13 cellular contexts compared by ENCODE assay signal in the genomic region with DNA sequence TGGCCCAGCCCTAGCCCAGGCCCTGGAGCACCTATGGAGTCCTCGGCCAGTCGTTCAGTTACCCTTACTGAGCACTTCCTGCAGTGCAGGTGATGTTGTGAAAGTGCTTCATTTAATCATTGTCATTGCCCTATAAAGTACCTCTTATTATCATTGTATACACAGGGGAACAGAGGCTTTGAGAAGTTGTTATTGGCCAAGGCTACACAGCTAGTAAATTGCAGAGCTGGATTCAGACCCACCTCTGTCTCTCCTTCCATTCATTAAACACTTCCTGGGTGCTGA. TPM values are rescaled to one million over a fixed set of nuclear protein-coding genes. Genes with fewer than 3 reads are reported as not detected.
DNase-seq lines count a peak whose midpoint lies in the region; ATAC-seq and TF ChIP-seq lines count a peak whose summit lies in the region.
"Had no signal": no experiment of that assay in that cellular context is flagged by ENCODE, and none has a peak within 500 bp of the region (broad histone marks: within the 10 kb centered on the region; RNA-seq: fewer than 3 reads in every experiment).

No MANE protein-coding gene starts in this region.

- no peaks in the 10 kb centered on the region for H3K9me3 Mint-ChIP-seq in activated CD4-positive, alpha-beta T cell treated with anti-CD3 and anti-CD28 coated beads, Interleukin-2, amount 10 ng/mL, durations not matched to agents 24 days and 14 days
- H3K9me3 Mint-ChIP-seq in WTC11 (no peaks in the 10 kb centered on the region), neural crest cell (no peaks in the 10 kb centered on the region)
- H3K9me3 Mint-ChIP-seq: activated T-helper 2 cell treated with anti-CD3 and anti-CD28 coated beads, Interferon-gamma antibody, Interleukin-2, Interleukin-4, amounts not matched to agents 10 μg/mL and 5 μg/mL and 100 μg/mL, durations not matched to agents 14 hours and 24 hours and 36 hours had no signal

- no peak overlapping the region for H2AFZ ChIP-seq in Karpas-422 (ENCODE audit: low read length)

- H3K36me3 Mint-ChIP-seq in activated CD4-positive, alpha-beta T cell treated with anti-CD3 and anti-CD28 coated beads, Interleukin-2, amount 10 ng/mL, durations not matched to agents 24 days and 14 days (ENCODE audit: low read depth) = peaks cover 52% of the 10 kb centered on the region
- peaks cover 55% of the 10 kb centered on the region for H3K36me3 Mint-ChIP-seq in WTC11
- H3K36me3 Mint-ChIP-seq in neural crest cell (ENCODE audit: low read depth) = peaks cover 22% of the 10 kb centered on the region

- H4K20me1 ChIP-seq in Karpas-422 (ENCODE audit: insufficient read depth, low read depth, low read length) = peaks cover 13% of the 10 kb centered on the region

- TF ChIP-seq CTCF in WTC11 (IDR thresholded peaks at IDR 0.05) = no peak
- no peak for TF ChIP-seq CTCF in neural crest cell (conservative IDR thresholded peaks at IDR 0.05)
- TF ChIP-seq CTCF in GM10248 (IDR thresholded peaks at IDR 0.05; ENCODE audit: control extremely low read depth, extremely low read depth, low read depth, missing control alignments) = no peak

- no peak for DNase-seq in activated CD4-positive, alpha-beta T cell treated with anti-CD3 and anti-CD28 coated beads, Interleukin-2, amount 10 ng/mL, durations not matched to agents 24 days and 14 days
- DNase-seq in activated CD4-positive, alpha-beta T cell treated with anti-CD3 and anti-CD28 coated beads, Interleukin-2, amount 50 U/mL, for 1 hour = no peak
- DNase-seq in Karpas-422 (peak; percentile 78), WTC11 (ENCODE audit: low spot score) (no peak), neural crest cell (ENCODE audit: low read depth, low spot score) (no peak), GM10248 (ENCODE audit: extremely low spot score) (no peak)
- DNase-seq: dermis blood vessel endothelial cell, lower lobe of right lung, NCI-H446 treated with DMSO at 0.1 percent for 48 hours, RPMI8226 had no signal

- peak overlapping the region; percentile 63 for H3K9ac ChIP-seq in Karpas-422 (ENCODE audit: low read length)

- peak overlapping the region; percentile 96 for H3K27ac ChIP-seq in Karpas-422 (ENCODE audit: low read length)
- H3K27ac ChIP-seq: lower lobe of right lung had no signal

- no peaks in the 10 kb centered on the region for H3K27me3 ChIP-seq in Karpas-422 (ENCODE audit: low read length)

- H3K27me3 Mint-ChIP-seq in activated CD4-positive, alpha-beta T cell treated with anti-CD3 and anti-CD28 coated beads, Interleukin-2, amount 10 ng/mL, durations not matched to agents 24 days and 14 days = no peaks in the 10 kb centered on the region
- no peaks in the 10 kb centered on the region for H3K27me3 Mint-ChIP-seq in WTC11 (ENCODE audit: low read depth)
- H3K27me3 Mint-ChIP-seq in neural crest cell (ENCODE audit: low read depth) = no peaks in the 10 kb centered on the region

- no peaks in the 10 kb centered on the region for H3K79me2 ChIP-seq in Karpas-422 (ENCODE audit: low read length)

- H3K4me2 ChIP-seq in Karpas-422 (ENCODE audit: low read depth, low read length, poor library complexity, severe bottlenecking) = peak overlapping the region; percentile 64

- H3K9me3 ChIP-seq in Karpas-422 (ENCODE audit: low read length) = no peaks in the 10 kb centered on the region
- H3K9me3 ChIP-seq: lower lobe of right lung had no signal

- H3K4me1 Mint-ChIP-seq in activated CD4-positive, alpha-beta T cell treated with anti-CD3 and anti-CD28 coated beads, Interleukin-2, amount 10 ng/mL, durations not matched to agents 24 days and 14 days = peaks cover 7% of the 10 kb centered on the region
- H3K4me1 Mint-ChIP-seq in WTC11 (peaks cover 59% of the 10 kb centered on the region), neural crest cell (peaks cover 12% of the 10 kb centered on the region)

- H3K27ac Mint-ChIP-seq in activated CD4-positive, alpha-beta T cell treated with anti-CD3 and anti-CD28 coated beads, Interleukin-2, amount 10 ng/mL, durations not matched to agents 24 days and 14 days = peak overlapping the region; percentile 35
- H3K27ac Mint-ChIP-seq in WTC11 (no peak overlapping the region; the same call in 1 of the 2 replicates), neural crest cell (ENCODE audit: unreplicated experiment) (no peak overlapping the region)
- H3K27ac Mint-ChIP-seq: activated T-helper 2 cell treated with anti-CD3 and anti-CD28 coated beads, Interferon-gamma antibody, Interleukin-2, Interleukin-4, amounts not matched to agents 10 μg/mL and 5 μg/mL and 100 μg/mL, durations not matched to agents 14 hours and 24 hours and 36 hours had no signal

- no peak overlapping the region for H3K4me3 Mint-ChIP-seq in activated CD4-positive, alpha-beta T cell treated with anti-CD3 and anti-CD28 coated beads, Interleukin-2, amount 10 ng/mL, durations not matched to agents 24 days and 14 days
- H3K4me3 Mint-ChIP-seq in WTC11 = no peak overlapping the region
- H3K4me3 Mint-ChIP-seq in neural crest cell = peak overlapping the region; percentile 15

- H3K9me2 ChIP-seq in Karpas-422 (replicated peaks; ENCODE audit: insufficient read depth, low read length) = no peaks in the 10 kb centered on the region

- H3K4me1 ChIP-seq in Karpas-422 (ENCODE audit: low read length) = peaks cover 62% of the 10 kb centered on the region
- H3K4me1 ChIP-seq: lower lobe of right lung had no signal

- H3K4me3 ChIP-seq in Karpas-422 (ENCODE audit: low read length) = peak overlapping the region; percentile 49
- H3K4me3 ChIP-seq: lower lobe of right lung had no signal

- peaks cover 39% of the 10 kb centered on the region for H3K36me3 ChIP-seq in Karpas-422 (ENCODE audit: insufficient read depth, low read length)

- POLR2A ChIA-PET in WTC11 (lab: Charles Lee) (no interaction called here), GM10248 (lab: Yijun Ruan, JAX) (interaction anchor here (0.5 to 3.0 kb wide), 5 partner anchors 10 to 451 kb away, joined by 3 to 18 read pairs (median 4); a partner anchor contains a TSS)

- intact Hi-C loops in activated CD4-positive, alpha-beta T cell treated with anti-CD3 and anti-CD28 coated beads, Interleukin-2, amount 10 ng/mL, durations not matched to agents 24 days and 14 days (cut with micrococcal nuclease) = no loop called here

- CTCF ChIA-PET in WTC11 (lab: Charles Lee) (interaction anchor here (0.8 to 2.3 kb wide), 6 partner anchors 10 to 60 kb away, joined by 4 to 16 read pairs (median 9); a partner anchor contains a TSS), GM10248 (lab: Yijun Ruan, JAX) (interaction anchor here (0.6 to 9.3 kb wide), 9 partner anchors 10 to 60 kb away, joined by 3 to 87 read pairs (median 7); a partner anchor contains a TSS)

- ATAC-seq in WTC11 = no peak
- no peak for ATAC-seq in HG03039 (IDR thresholded peaks at IDR 0.05; ENCODE audit: unreplicated experiment)
- no peak for ATAC-seq in HG02970 (IDR thresholded peaks at IDR 0.05; ENCODE audit: low FRiP score, unreplicated experiment)

TF ChIP-seq in WTC11, 78 proteins besides CTCF, POLR2A, EP300 and RAD21:
- TF ChIP-seq, protein P1, sequence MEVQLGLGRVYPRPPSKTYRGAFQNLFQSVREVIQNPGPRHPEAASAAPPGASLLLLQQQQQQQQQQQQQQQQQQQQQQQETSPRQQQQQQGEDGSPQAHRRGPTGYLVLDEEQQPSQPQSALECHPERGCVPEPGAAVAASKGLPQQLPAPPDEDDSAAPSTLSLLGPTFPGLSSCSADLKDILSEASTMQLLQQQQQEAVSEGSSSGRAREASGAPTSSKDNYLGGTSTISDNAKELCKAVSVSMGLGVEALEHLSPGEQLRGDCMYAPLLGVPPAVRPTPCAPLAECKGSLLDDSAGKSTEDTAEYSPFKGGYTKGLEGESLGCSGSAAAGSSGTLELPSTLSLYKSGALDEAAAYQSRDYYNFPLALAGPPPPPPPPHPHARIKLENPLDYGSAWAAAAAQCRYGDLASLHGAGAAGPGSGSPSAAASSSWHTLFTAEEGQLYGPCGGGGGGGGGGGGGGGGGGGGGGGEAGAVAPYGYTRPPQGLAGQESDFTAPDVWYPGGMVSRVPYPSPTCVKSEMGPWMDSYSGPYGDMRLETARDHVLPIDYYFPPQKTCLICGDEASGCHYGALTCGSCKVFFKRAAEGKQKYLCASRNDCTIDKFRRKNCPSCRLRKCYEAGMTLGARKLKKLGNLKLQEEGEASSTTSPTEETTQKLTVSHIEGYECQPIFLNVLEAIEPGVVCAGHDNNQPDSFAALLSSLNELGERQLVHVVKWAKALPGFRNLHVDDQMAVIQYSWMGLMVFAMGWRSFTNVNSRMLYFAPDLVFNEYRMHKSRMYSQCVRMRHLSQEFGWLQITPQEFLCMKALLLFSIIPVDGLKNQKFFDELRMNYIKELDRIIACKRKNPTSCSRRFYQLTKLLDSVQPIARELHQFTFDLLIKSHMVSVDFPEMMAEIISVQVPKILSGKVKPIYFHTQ (CRISPR knock-in tag; IDR thresholded peaks at IDR 0.05) = 0 out of 2 replicates have a peak, but pooled peaks have one; percentile 5
- TF ChIP-seq, protein P2, sequence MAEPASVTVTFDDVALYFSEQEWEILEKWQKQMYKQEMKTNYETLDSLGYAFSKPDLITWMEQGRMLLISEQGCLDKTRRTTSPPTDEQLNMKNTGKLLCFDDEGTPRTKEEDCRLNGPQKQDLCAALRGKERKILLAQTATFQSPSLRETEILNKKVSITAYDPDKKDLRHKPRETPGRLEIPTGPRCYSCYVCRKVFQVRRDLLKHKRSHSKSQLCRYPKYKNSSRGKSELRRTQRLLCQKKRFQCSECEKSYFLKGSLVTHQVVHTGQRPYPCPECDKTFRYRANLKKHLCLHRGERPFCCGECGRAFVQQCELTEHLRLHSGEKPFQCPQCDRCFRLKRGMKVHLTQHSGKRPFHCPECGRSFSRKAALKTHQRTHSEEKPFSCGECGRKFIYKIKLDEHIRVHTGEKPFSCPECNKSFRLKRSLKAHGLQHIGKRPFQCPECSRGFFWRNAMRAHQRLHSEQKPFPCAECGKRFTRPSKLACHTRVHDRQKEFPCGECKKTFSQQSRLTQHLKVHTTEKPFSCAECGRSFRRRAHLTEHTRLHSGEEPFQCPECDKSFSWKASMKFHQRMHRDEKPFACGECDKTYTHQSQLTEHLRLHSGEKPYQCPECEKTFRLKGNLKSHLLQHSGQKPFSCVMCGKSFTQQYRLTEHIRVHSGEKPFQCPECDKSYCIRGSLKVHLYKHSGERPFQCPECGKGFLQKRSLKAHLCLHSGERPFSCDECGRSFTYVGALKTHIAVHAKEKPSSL (CRISPR knock-in tag; conservative IDR thresholded peaks at IDR 0.05) = no peak

RNA-seq across cellular contexts. Expression of a gene that starts 9.8 kb away (rescaled TPM):
- 2,085 and 2,113 TPM in 2 replicates for total RNA-seq in activated CD4-positive, alpha-beta T cell treated with anti-CD3 and anti-CD28 coated beads, Interleukin-2, amount 10 ng/mL, durations not matched to agents 24 days and 14 days
- total RNA-seq in Karpas-422 (2014; rRNA removed; shearing (Covaris generic); ENCODE audit: low replicate concordance) = 5,091 and 6,020 TPM in 2 replicates
- total RNA-seq in WTC11 (2021) = 1,643 to 1,831 TPM (median 1,818 TPM) in 3 replicates
- total RNA-seq in neural crest cell = 1,918 and 2,125 TPM in 2 replicates

RNA-seq across cellular contexts. Expression of a gene that starts 35.0 kb away (rescaled TPM):
- 0.71 and 0.75 TPM in 2 replicates for total RNA-seq in activated CD4-positive, alpha-beta T cell treated with anti-CD3 and anti-CD28 coated beads, Interleukin-2, amount 10 ng/mL, durations not matched to agents 24 days and 14 days
- 13.0 and 21.6 TPM in 2 replicates for total RNA-seq in Karpas-422 (2014; rRNA removed; shearing (Covaris generic); ENCODE audit: low replicate concordance)
- total RNA-seq in WTC11 (2021) = 13.7 to 15.4 TPM (median 14.3 TPM) in 3 replicates
- total RNA-seq in neural crest cell = 14.8 and 15.5 TPM in 2 replicates
